14 cellular contexts compared by ENCODE assay signal in genomic region chr17:55037828-55038227, GRCh38.
DNase-seq lines count a peak whose midpoint lies in the region; ATAC-seq, FAIRE-seq and TF ChIP-seq lines count a peak whose summit lies in the region.
"Had no signal": no experiment of that assay in that cellular context is flagged by ENCODE, and none has a peak within 500 bp of the region (broad histone marks: within the 10 kb centered on the region; RNA-seq: fewer than 3 reads in every experiment).

No MANE protein-coding gene starts in this region.

- H3K9me3 ChIP-seq in MM.1S (replicated peaks; ENCODE audit: insufficient read depth, low read length) (no peaks in the 10 kb centered on the region), hepatocyte (ENCODE audit: low read depth) (no peaks in the 10 kb centered on the region)
- H3K9me3 ChIP-seq: suprapubic skin had no signal

- 7% methylated on average over 1 of the region's 1 CpG for WGBS in hepatocyte (ENCODE audit: low lambda C conversion rate, missing lambda C conversion rate)

- no peak overlapping the region for H3K27ac Mint-ChIP-seq in glutamatergic neuron (ENCODE audit: unreplicated experiment)
- H3K27ac Mint-ChIP-seq: brain had no signal

- peak overlapping the region; percentile 17; the same call in 1 of the 2 replicates for H3K4me2 ChIP-seq in MM.1S (ENCODE audit: low read depth, low read length)
- no peak overlapping the region for H3K4me2 ChIP-seq in hepatocyte

- H3K36me3 ChIP-seq in MM.1S (replicated peaks; ENCODE audit: insufficient read depth, low read length), result no peaks in the 10 kb centered on the region
- H3K36me3 ChIP-seq in hepatocyte (replicated peaks; ENCODE audit: insufficient read depth, low read depth), result no peaks in the 10 kb centered on the region

- no peaks in the 10 kb centered on the region for H3K79me2 ChIP-seq in MM.1S (ENCODE audit: low read length)
- no peaks in the 10 kb centered on the region for H3K79me2 ChIP-seq in hepatocyte

- H2AFZ ChIP-seq in MM.1S (ENCODE audit: low read length) (no peak overlapping the region), hepatocyte (no peak overlapping the region)

- no peaks in the 10 kb centered on the region for H3K36me3 Mint-ChIP-seq in glutamatergic neuron (ENCODE audit: unreplicated experiment)

- peak; percentile 95 for FAIRE-seq in GM12892 (lab: Jason Lieb, UNC)
- FAIRE-seq: RCC 7860 had no signal

- H3K9me3 Mint-ChIP-seq in glutamatergic neuron (ENCODE audit: unreplicated experiment), result no peaks in the 10 kb centered on the region
- H3K9me3 Mint-ChIP-seq: brain had no signal

- H3K27ac ChIP-seq in MM.1S (ENCODE audit: low read length), result peak overlapping the region; percentile 34; the same call in 1 of the 2 replicates
- H3K27ac ChIP-seq in hepatocyte, result no peak overlapping the region
- H3K27ac ChIP-seq: C4-2B, suprapubic skin had no signal

- no peaks in the 10 kb centered on the region for H3K27me3 ChIP-seq in MM.1S (replicated peaks; ENCODE audit: insufficient read depth, low read length)
- H3K27me3 ChIP-seq in hepatocyte, result no peaks in the 10 kb centered on the region
- H3K27me3 ChIP-seq: suprapubic skin had no signal

- peak; percentile 99 for ATAC-seq in GM19328 (IDR thresholded peaks at IDR 0.05; ENCODE audit: unreplicated experiment)
- peak; percentile 100 for ATAC-seq in HG02870 (IDR thresholded peaks at IDR 0.05; ENCODE audit: unreplicated experiment)
- no peak for ATAC-seq in left lobe of liver

- no peak overlapping the region for H3K4me3 Mint-ChIP-seq in glutamatergic neuron (ENCODE audit: unreplicated experiment)
- H3K4me3 Mint-ChIP-seq: brain had no signal

- no peak for TF ChIP-seq POLR2A in GM12892 (IDR thresholded peaks at IDR 0.05; ENCODE audit: low read depth, low read length)

- H3K4me1 Mint-ChIP-seq in glutamatergic neuron (ENCODE audit: low read depth, unreplicated experiment), result no peaks in the 10 kb centered on the region

- H4K20me1 ChIP-seq in MM.1S (ENCODE audit: insufficient read depth, low read length) (no peaks in the 10 kb centered on the region), hepatocyte (ENCODE audit: insufficient read depth, poor library complexity, severe bottlenecking) (no peaks in the 10 kb centered on the region)

- peaks cover 13% of the 10 kb centered on the region for H3K4me1 ChIP-seq in MM.1S (ENCODE audit: low read length)
- H3K4me1 ChIP-seq in hepatocyte (ENCODE audit: insufficient read depth), result no peaks in the 10 kb centered on the region
- H3K4me1 ChIP-seq: suprapubic skin had no signal

- no peak overlapping the region for H3K4me3 ChIP-seq in MM.1S (ENCODE audit: low read length)
- no peak overlapping the region for H3K4me3 ChIP-seq in hepatocyte
- H3K4me3 ChIP-seq: lung, suprapubic skin had no signal

- peaks cover 8% of the 10 kb centered on the region; the same call in 1 of the 2 replicates for H3F3A ChIP-seq in MM.1S (ENCODE audit: insufficient read depth, low read length)

- TF ChIP-seq CTCF in MM.1S (IDR thresholded peaks at IDR 0.05; ENCODE audit: low read length) (no peak), hepatocyte (IDR thresholded peaks at IDR 0.05; ENCODE audit: poor library complexity) (no peak), glutamatergic neuron (IDR thresholded peaks at IDR 0.05; ENCODE audit: partially characterized antibody, unreplicated experiment) (no peak)

- DNase-seq in GM12892 (ENCODE audit: insufficient read length) (no peak), MM.1S (peak; percentile 80), hepatocyte (ENCODE audit: low spot score) (no peak), glutamatergic neuron (no peak), left lobe of liver (ENCODE audit: low spot score) (no peak), NCI-H774 (lab: John Stamatoyannopoulos, UW) (no peak)
- DNase-seq: NCI-H1436 treated with DMSO at 0.1 percent for 48 hours had no signal

- H3K9me2 ChIP-seq in MM.1S (replicated peaks; ENCODE audit: insufficient read depth, low read length), result no peaks in the 10 kb centered on the region
- no peaks in the 10 kb centered on the region for H3K9me2 ChIP-seq in hepatocyte (replicated peaks; ENCODE audit: insufficient read depth)

- H3K27me3 Mint-ChIP-seq in glutamatergic neuron (ENCODE audit: unreplicated experiment), result no peaks in the 10 kb centered on the region
- H3K27me3 Mint-ChIP-seq: brain had no signal

- no peak overlapping the region for H3K9ac ChIP-seq in MM.1S (ENCODE audit: low read length)
